In the genomic region with DNA sequence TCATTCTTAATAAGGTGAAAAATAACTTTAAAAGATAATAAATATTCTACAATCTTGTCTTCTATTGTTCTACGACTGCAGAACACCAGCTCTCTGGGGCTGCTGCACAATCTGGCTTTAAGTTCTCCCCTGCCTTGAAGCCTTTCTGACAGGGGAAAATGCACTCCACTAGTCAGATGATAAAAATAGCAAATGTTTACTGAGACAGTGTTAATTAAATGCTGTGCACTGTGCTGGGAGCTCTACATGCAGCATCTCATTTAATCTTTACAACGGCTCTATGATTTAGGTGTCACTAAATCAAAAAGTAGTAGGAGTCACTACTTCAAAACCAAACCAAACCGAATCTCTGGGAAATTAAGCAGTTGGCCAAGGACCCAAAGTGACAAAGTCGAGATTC, we compare ENCODE assay signal across 20 cellular contexts.
DNase-seq lines count a peak whose midpoint lies in the region; ATAC-seq and TF ChIP-seq lines count a peak whose summit lies in the region.
"Had no signal": no experiment of that assay in that cellular context is flagged by ENCODE, and none has a peak within 500 bp of the region (broad histone marks: within the 10 kb centered on the region; RNA-seq: fewer than 3 reads in every experiment).

No MANE protein-coding gene starts in this region.

- ATAC-seq in heart right ventricle (no peak), HG02610 (IDR thresholded peaks at IDR 0.05; ENCODE audit: unreplicated experiment) (no peak)

- H3K36me3 ChIP-seq in cardiac muscle cell (no peaks in the 10 kb centered on the region), heart right ventricle (no peaks in the 10 kb centered on the region)
- H3K36me3 ChIP-seq: BE2C; BLaER1 treated with 17β-estradiol and CSF1 and Interleukin-3, amounts not matched to agents 10 nM and 100 nM had no signal

- peaks cover 16% of the 10 kb centered on the region for H3K27me3 Mint-ChIP-seq in brain
- no peaks in the 10 kb centered on the region for H3K27me3 Mint-ChIP-seq in chondrocyte (ENCODE audit: low read depth)

- H3K36me3 Mint-ChIP-seq in brain (no peaks in the 10 kb centered on the region), chondrocyte (ENCODE audit: low read depth) (peaks cover 2% of the 10 kb centered on the region)
- H3K36me3 Mint-ChIP-seq: CD14-positive monocyte; CD4-positive, alpha-beta memory T cell had no signal

- peaks cover 0 to 3% (median 0%) of the 10 kb centered on the region in 5 experiments for H3K9me3 Mint-ChIP-seq in brain
- peaks cover 5% of the 10 kb centered on the region for H3K9me3 Mint-ChIP-seq in chondrocyte (ENCODE audit: low read depth)

- H3K27ac Mint-ChIP-seq in brain (peak overlapping the region in 3 of 5 experiments; percentile 11 to 87 (median 68)), chondrocyte (ENCODE audit: unreplicated experiment) (peak overlapping the region; percentile 76)
- H3K27ac Mint-ChIP-seq: CD4-positive, alpha-beta memory T cell had no signal

- no peaks in the 10 kb centered on the region for H3K27me3 ChIP-seq in cardiac muscle cell
- no peaks in the 10 kb centered on the region for H3K27me3 ChIP-seq in heart right ventricle
- H3K27me3 ChIP-seq: BE2C; BLaER1 treated with 17β-estradiol and CSF1 and Interleukin-3, amounts not matched to agents 10 nM and 100 nM had no signal

- peaks cover 16% of the 10 kb centered on the region for H3K4me1 Mint-ChIP-seq in brain
- peaks cover 87% of the 10 kb centered on the region for H3K4me1 Mint-ChIP-seq in chondrocyte (ENCODE audit: low read depth)
- H3K4me1 Mint-ChIP-seq: CD14-positive monocyte; CD4-positive, alpha-beta memory T cell had no signal

- H3K4me3 Mint-ChIP-seq in brain (no peak overlapping the region), chondrocyte (ENCODE audit: unreplicated experiment) (no peak overlapping the region)
- H3K4me3 Mint-ChIP-seq: CD14-positive monocyte; CD4-positive, alpha-beta memory T cell had no signal

- 67 to 76% methylated on average over 4 of the region's 4 CpGs for WGBS in heart right ventricle, 2 donors

- H3K4me3 ChIP-seq in cardiac muscle cell (no peak overlapping the region), heart right ventricle (no peak overlapping the region)
- H3K4me3 ChIP-seq: BLaER1 treated with 17β-estradiol and CSF1 and Interleukin-3, amounts not matched to agents 10 nM and 100 nM; GM23248 had no signal

- H3K9me3 ChIP-seq in cardiac muscle cell (ENCODE audit: low read depth) (no peaks in the 10 kb centered on the region), heart right ventricle (no peaks in the 10 kb centered on the region)
- H3K9me3 ChIP-seq: BE2C had no signal

- no peak for TF ChIP-seq CTCF in cardiac muscle cell (IDR thresholded peaks at IDR 0.05; ENCODE audit: low read depth, low read length)
- no peak for TF ChIP-seq CTCF in heart right ventricle (IDR thresholded peaks at IDR 0.05)
- no peak for TF ChIP-seq CTCF in brain (conservative IDR thresholded peaks at IDR 0.05)
- TF ChIP-seq CTCF in chondrocyte (IDR thresholded peaks at IDR 0.05), result no peak

- H3K4me1 ChIP-seq in cardiac muscle cell (ENCODE audit: low read depth), result peaks cover 11% of the 10 kb centered on the region
- peaks cover 0 to 12% (median 0%) of the 10 kb centered on the region in 9 donors for H3K4me1 ChIP-seq in heart right ventricle
- H3K4me1 ChIP-seq: BLaER1 treated with 17β-estradiol and CSF1 and Interleukin-3, amounts not matched to agents 10 nM and 100 nM had no signal

- H3K27ac ChIP-seq in cardiac muscle cell, result peak overlapping the region; percentile 77
- H3K27ac ChIP-seq in heart right ventricle, result no peak overlapping the region
- H3K27ac ChIP-seq: 22Rv1; BLaER1 treated with 17β-estradiol and CSF1 and Interleukin-3, amounts not matched to agents 10 nM and 100 nM; GM23248 had no signal

- DNase-seq in cardiac muscle cell (ENCODE audit: low read depth in 1 of 2, low spot score in 1 of 2) (no peak), heart right ventricle (no peak), chondrocyte (ENCODE audit: low spot score) (no peak), putamen (ENCODE audit: low spot score) (peak; percentile 16), MV-4-11 (lab: John Stamatoyannopoulos, UW) (no peak), CD1c-positive myeloid dendritic cell (ENCODE audit: extremely low spot score) (no peak)
- DNase-seq: BE2C; Calu3; CD4-positive, alpha-beta memory T cell; COR-L47; DMS53; DMS79 treated with DMSO at 0.1 percent for 48 hours; GM23248; H7; HCEC 1CT had no signal

- intact Hi-C loops in heart right ventricle (cut with DNase I), result no loop called here
